ENCODE assay signal across 31 cellular contexts in genomic region chr3:140268610-140269009, GRCh38.
"Had no signal": no experiment of that assay in that cellular context is flagged by ENCODE, and none has a peak within 500 bp of the region (broad histone marks: within the 10 kb centered on the region; RNA-seq: fewer than 3 reads in every experiment).

No MANE protein-coding gene starts in this region.

- H3K9me3 Mint-ChIP-seq: activated CD4-positive, alpha-beta memory T cell treated with anti-CD3 and anti-CD28 coated beads for 36 hours; activated CD4-positive, alpha-beta T cell treated with anti-CD3 and anti-CD28 coated beads, Interleukin-2, amount 10 ng/mL, durations not matched to agents 24 days and 14 days; activated naive CD4-positive, alpha-beta T cell treated with anti-CD3 and anti-CD28 coated beads for 36 hours; activated naive CD4-positive, alpha-beta T cell treated with anti-CD3 and anti-CD28 coated beads, Interleukin-2, amount 50 U/mL, for 24 hours; activated naive CD8-positive, alpha-beta T cell treated with anti-CD3 and anti-CD28 coated beads for 36 hours; activated naive CD8-positive, alpha-beta T cell treated with anti-CD3 and anti-CD28 coated beads, Interleukin-2, amount 50 U/mL, for 24 hours; activated T-helper 1 cell treated with anti-CD3 and anti-CD28 coated beads, Interleukin-12 subunit alpha, Interleukin-12 subunit beta, Interleukin-2, Interleukin-4 antibody, amounts not matched to agents 30 ng/mL and 10 ng/mL and 1 ng/mL, durations not matched to agents 14 hours and 24 hours and 36 hours; activated T-helper 2 cell treated with anti-CD3 and anti-CD28 coated beads, Interferon-gamma antibody, Interleukin-2, Interleukin-4, amounts not matched to agents 10 μg/mL and 5 μg/mL and 100 μg/mL, durations not matched to agents 14 hours and 24 hours and 36 hours had no signal

- DNase-seq: activated CD4-positive, alpha-beta memory T cell treated with anti-CD3 and anti-CD28 coated beads for 36 hours; activated CD4-positive, alpha-beta T cell treated with anti-CD3 and anti-CD28 coated beads for 36 hours; activated CD4-positive, alpha-beta T cell treated with anti-CD3 and anti-CD28 coated beads, Interleukin-2, amount 10 ng/mL, durations not matched to agents 24 days and 14 days; activated CD4-positive, CD25-positive, alpha-beta regulatory T cell; activated CD4-positive, CD25-positive, alpha-beta regulatory T cell treated with anti-CD3 and anti-CD28 coated beads, Interleukin-2, amount 50 U/mL, for 72 hours; activated CD8-positive, alpha-beta memory T cell treated with anti-CD3 and anti-CD28 coated beads, Interleukin-2, amount 10 ng/mL, durations not matched to agents 7 days and 5 days; activated CD8-positive, alpha-beta memory T cell treated with anti-CD3 and anti-CD28 coated beads, Interleukin-2, amount 50 U/mL, for 4 hours; activated CD8-positive, alpha-beta T cell treated with anti-CD3 and anti-CD28 coated beads, Interleukin-2, amount 10 ng/mL, durations not matched to agents 7 days and 5 days; activated effector memory CD4-positive, alpha-beta T cell treated with anti-CD3 and anti-CD28 coated beads, Interleukin-2, amount 50 U/mL, for 16 hours; activated naive CD4-positive, alpha-beta T cell treated with anti-CD3 and anti-CD28 coated beads for 36 hours; activated naive CD8-positive, alpha-beta T cell treated with anti-CD3 and anti-CD28 coated beads for 36 hours; activated naive CD8-positive, alpha-beta T cell treated with anti-CD3 and anti-CD28 coated beads, Interleukin-2, amount 50 U/mL, for 24 hours; activated T-cell treated with anti-CD3 and anti-CD28 coated beads, Interleukin-2, amount 50 U/mL, for 1 hour; activated T-cell treated with anti-CD3 and anti-CD28 coated beads, Interleukin-2, amount 50 U/mL, for 48 hours; adrenal gland; amygdala; aorta; body of pancreas; caudate nucleus; cortex of kidney; dermis blood vessel endothelial cell; effector CD4-positive, alpha-beta T cell; esophagus squamous epithelium; foreskin melanocyte; heart right ventricle; T-helper 2 cell had no signal

- H3K4me1 Mint-ChIP-seq: activated CD4-positive, alpha-beta T cell treated with anti-CD3 and anti-CD28 coated beads for 36 hours; activated CD4-positive, alpha-beta T cell treated with anti-CD3 and anti-CD28 coated beads, Interleukin-2, amount 10 ng/mL, durations not matched to agents 24 days and 14 days; activated CD8-positive, alpha-beta memory T cell treated with anti-CD3 and anti-CD28 coated beads, Interleukin-2, amount 10 ng/mL, durations not matched to agents 7 days and 5 days; activated naive CD4-positive, alpha-beta T cell treated with anti-CD3 and anti-CD28 coated beads, Interleukin-2, amount 50 U/mL, for 24 hours; activated naive CD8-positive, alpha-beta T cell treated with anti-CD3 and anti-CD28 coated beads for 36 hours; activated naive CD8-positive, alpha-beta T cell treated with anti-CD3 and anti-CD28 coated beads, Interleukin-2, amount 50 U/mL, for 24 hours had no signal

- H3K27ac ChIP-seq: adrenal gland, body of pancreas, epithelial cell of prostate, esophagus squamous epithelium, gastroesophageal sphincter, heart right ventricle had no signal

- ATAC-seq: activated CD4-positive, alpha-beta T cell treated with anti-CD3 and anti-CD28 coated beads for 36 hours; activated CD8-positive, alpha-beta memory T cell treated with anti-CD3 and anti-CD28 coated beads, Interleukin-2, amount 10 ng/mL, durations not matched to agents 7 days and 5 days; activated CD8-positive, alpha-beta T cell treated with anti-CD3 and anti-CD28 coated beads, Interleukin-2, amount 10 ng/mL, durations not matched to agents 7 days and 5 days; activated naive CD8-positive, alpha-beta T cell treated with anti-CD3 and anti-CD28 coated beads, Interleukin-2, amount 50 U/mL, for 24 hours; body of pancreas; gastroesophageal sphincter; heart right ventricle had no signal

- H3K9me3 ChIP-seq: adrenal gland, body of pancreas, esophagus squamous epithelium, gastroesophageal sphincter, heart right ventricle had no signal

- H3K27me3 ChIP-seq: adrenal gland, body of pancreas, esophagus squamous epithelium, gastroesophageal sphincter, heart right ventricle had no signal

- H3K4me3 ChIP-seq: adrenal gland, body of pancreas, esophagus squamous epithelium, gastroesophageal sphincter, heart right ventricle had no signal

- H3K36me3 ChIP-seq: adrenal gland, esophagus squamous epithelium, gastroesophageal sphincter, heart right ventricle had no signal

- H3K4me3 Mint-ChIP-seq: activated CD4-positive, alpha-beta memory T cell treated with anti-CD3 and anti-CD28 coated beads for 36 hours; activated CD4-positive, alpha-beta T cell treated with anti-CD3 and anti-CD28 coated beads for 36 hours; activated CD4-positive, alpha-beta T cell treated with anti-CD3 and anti-CD28 coated beads, Interleukin-2, amount 10 ng/mL, durations not matched to agents 24 days and 14 days; activated CD8-positive, alpha-beta memory T cell treated with anti-CD3 and anti-CD28 coated beads, Interleukin-2, amount 10 ng/mL, durations not matched to agents 7 days and 5 days; activated CD8-positive, alpha-beta T cell treated with anti-CD3 and anti-CD28 coated beads, Interleukin-2, amount 10 ng/mL, durations not matched to agents 7 days and 5 days; activated naive CD4-positive, alpha-beta T cell treated with anti-CD3 and anti-CD28 coated beads for 36 hours; activated naive CD4-positive, alpha-beta T cell treated with anti-CD3 and anti-CD28 coated beads, Interleukin-2, amount 50 U/mL, for 24 hours; activated naive CD8-positive, alpha-beta T cell treated with anti-CD3 and anti-CD28 coated beads for 36 hours; activated naive CD8-positive, alpha-beta T cell treated with anti-CD3 and anti-CD28 coated beads, Interleukin-2, amount 50 U/mL, for 24 hours; activated T-helper 1 cell treated with anti-CD3 and anti-CD28 coated beads, Interleukin-12 subunit alpha, Interleukin-12 subunit beta, Interleukin-2, Interleukin-4 antibody, amounts not matched to agents 30 ng/mL and 10 ng/mL and 1 ng/mL, durations not matched to agents 14 hours and 24 hours and 36 hours had no signal

- H3K27me3 Mint-ChIP-seq: activated CD4-positive, alpha-beta memory T cell treated with anti-CD3 and anti-CD28 coated beads for 36 hours; activated CD4-positive, alpha-beta T cell treated with anti-CD3 and anti-CD28 coated beads, Interleukin-2, amount 10 ng/mL, durations not matched to agents 24 days and 14 days; activated naive CD8-positive, alpha-beta T cell treated with anti-CD3 and anti-CD28 coated beads for 36 hours had no signal

- H3K4me1 ChIP-seq: adrenal gland, body of pancreas, esophagus squamous epithelium, gastroesophageal sphincter had no signal

- H3K27ac Mint-ChIP-seq: activated CD4-positive, alpha-beta memory T cell treated with anti-CD3 and anti-CD28 coated beads for 36 hours; activated CD4-positive, alpha-beta T cell treated with anti-CD3 and anti-CD28 coated beads for 36 hours; activated CD4-positive, alpha-beta T cell treated with anti-CD3 and anti-CD28 coated beads, Interleukin-2, amount 10 ng/mL, durations not matched to agents 24 days and 14 days; activated CD8-positive, alpha-beta memory T cell treated with anti-CD3 and anti-CD28 coated beads, Interleukin-2, amount 10 ng/mL, durations not matched to agents 7 days and 5 days; activated CD8-positive, alpha-beta T cell treated with anti-CD3 and anti-CD28 coated beads, Interleukin-2, amount 10 ng/mL, durations not matched to agents 7 days and 5 days; activated naive CD4-positive, alpha-beta T cell treated with anti-CD3 and anti-CD28 coated beads for 36 hours; activated naive CD4-positive, alpha-beta T cell treated with anti-CD3 and anti-CD28 coated beads, Interleukin-2, amount 50 U/mL, for 24 hours; activated naive CD8-positive, alpha-beta T cell treated with anti-CD3 and anti-CD28 coated beads for 36 hours; activated naive CD8-positive, alpha-beta T cell treated with anti-CD3 and anti-CD28 coated beads, Interleukin-2, amount 50 U/mL, for 24 hours; activated T-helper 1 cell treated with anti-CD3 and anti-CD28 coated beads, Interleukin-12 subunit alpha, Interleukin-12 subunit beta, Interleukin-2, Interleukin-4 antibody, amounts not matched to agents 30 ng/mL and 10 ng/mL and 1 ng/mL, durations not matched to agents 14 hours and 24 hours and 36 hours; activated T-helper 2 cell treated with anti-CD3 and anti-CD28 coated beads, Interferon-gamma antibody, Interleukin-2, Interleukin-4, amounts not matched to agents 10 μg/mL and 5 μg/mL and 100 μg/mL, durations not matched to agents 14 hours and 24 hours and 36 hours had no signal

- H3K36me3 Mint-ChIP-seq: activated CD4-positive, alpha-beta memory T cell treated with anti-CD3 and anti-CD28 coated beads for 36 hours; activated CD8-positive, alpha-beta memory T cell treated with anti-CD3 and anti-CD28 coated beads, Interleukin-2, amount 10 ng/mL, durations not matched to agents 7 days and 5 days; activated naive CD4-positive, alpha-beta T cell treated with anti-CD3 and anti-CD28 coated beads, Interleukin-2, amount 50 U/mL, for 24 hours; activated naive CD8-positive, alpha-beta T cell treated with anti-CD3 and anti-CD28 coated beads for 36 hours had no signal
